10 cellular contexts compared by ENCODE assay signal in genomic region chr11:102577182-102577581, GRCh38. TPM values are rescaled to one million over a fixed set of nuclear protein-coding genes. Genes with fewer than 3 reads are reported as not detected.
DNase-seq lines count a peak whose midpoint lies in the region; ATAC-seq and TF ChIP-seq lines count a peak whose summit lies in the region.
"Had no signal": no experiment of that assay in that cellular context is flagged by ENCODE, and none has a peak within 500 bp of the region (broad histone marks: within the 10 kb centered on the region; RNA-seq: fewer than 3 reads in every experiment).

No MANE protein-coding gene starts in this region.

- peak overlapping the region in 4 of 5 donors; percentile 1 to 30 (median 6) for H3K4me3 Mint-ChIP-seq in immature natural killer cell

- no peak for TF ChIP-seq POLR2A in NB4 (IDR thresholded peaks at IDR 0.05; ENCODE audit: extremely low read depth, insufficient read length)

- H3K27ac Mint-ChIP-seq in immature natural killer cell = peak overlapping the region in 1 of 6 donors; percentile 19

- TF ChIP-seq CTCF in NB4 (IDR thresholded peaks at IDR 0.05; ENCODE audit: low read depth, low read length) = no peak

- peaks cover 18 to 22% of the 10 kb centered on the region in 2 donors for H3K4me1 Mint-ChIP-seq in immature natural killer cell

- H3K36me3 Mint-ChIP-seq in immature natural killer cell = no peaks in the 10 kb centered on the region

- DNase-seq in GF-D8 (lab: John Stamatoyannopoulos, UW) = peak; percentile 96
- peak; percentile 74 for DNase-seq in NB4 (ENCODE audit: low read depth)
- no peak for DNase-seq in immature natural killer cell
- DNase-seq in NCI-H748 (lab: John Stamatoyannopoulos, UW; ENCODE audit: unreplicated experiment) = no peak
- DNase-seq in putamen (ENCODE audit: low spot score) = no peak
- no peak for DNase-seq in activated CD4-positive, alpha-beta T cell treated with anti-CD3 and anti-CD28 coated beads for 1 hour
- DNase-seq in NAMALWA (ENCODE audit: low spot score) = no peak
- DNase-seq: activated CD4-positive, alpha-beta T cell treated with anti-CD3 and anti-CD28 coated beads for 48 hours; stimulated activated CD4-positive, alpha-beta T cell treated with anti-CD3 and anti-CD28 coated beads, Interleukin-4, amount 100 ng/mL, for 24 hours had no signal

- peak; percentile 45 for ATAC-seq in GM21619 (IDR thresholded peaks at IDR 0.05; ENCODE audit: unreplicated experiment)

- no peak overlapping the region for H3K4me3 ChIP-seq in NB4 (ENCODE audit: low read depth, low read length)

- H3K27me3 Mint-ChIP-seq in immature natural killer cell (ENCODE audit: low read depth in 3 of 3) = peaks cover 0 to 1% (median 0%) of the 10 kb centered on the region in 3 donors

- no peaks in the 10 kb centered on the region for H3K9me3 Mint-ChIP-seq in immature natural killer cell

RNA-seq across cellular contexts. Expression of gene MMP7, which starts 46.6 kb away (rescaled TPM):
- not detected for polyA plus RNA-seq in immature natural killer cell

RNA-seq across cellular contexts. Expression of gene MMP20, which starts 48.0 kb away (rescaled TPM):
- not detected for polyA plus RNA-seq in immature natural killer cell

Comparison
In these comparisons a context has a peak if more than half of its experiments do, and no peak if none do; other contexts are left out.
1. DNase-seq: peak in GF-D8 (single experiment) and NB4 (single experiment); none in immature natural killer cell (0 of 3), NCI-H748 (single experiment), putamen (single experiment), activated CD4-positive, alpha-beta T cell treated with anti-CD3 and anti-CD28 coated beads for 1 hour (single experiment) and NAMALWA (single experiment).